ENCODE assay signal across 11 cellular contexts in genomic region chr7:18289801-18290200, GRCh38.
DNase-seq lines count a peak whose midpoint lies in the region; ATAC-seq and TF ChIP-seq lines count a peak whose summit lies in the region.
"Had no signal": no experiment of that assay in that cellular context is flagged by ENCODE, and none has a peak within 500 bp of the region (broad histone marks: within the 10 kb centered on the region; RNA-seq: fewer than 3 reads in every experiment).

No MANE protein-coding gene starts in this region.

- no peaks in the 10 kb centered on the region for H3K36me3 ChIP-seq in HEK293 (ENCODE audit: control insufficient read depth in 2 of 2, insufficient read depth in 1 of 2, low read length in 2 of 2)
- H3K36me3 ChIP-seq in OCI-LY3 (replicated peaks; ENCODE audit: low read depth, low read length), result no peaks in the 10 kb centered on the region
- H3K36me3 ChIP-seq in spleen, result no peaks in the 10 kb centered on the region

- no peaks in the 10 kb centered on the region for H3K27me3 ChIP-seq in OCI-LY3 (ENCODE audit: low read depth, low read length)
- no peaks in the 10 kb centered on the region for H3K27me3 ChIP-seq in spleen (replicated peaks in 1 of 7)

- TF ChIP-seq POLR2A in spleen (IDR thresholded peaks at IDR 0.05), result no peak

- H3K4me3 ChIP-seq in HEK293 (ENCODE audit: low read depth, low read length), result no peak overlapping the region
- H3K4me3 ChIP-seq in OCI-LY3 (ENCODE audit: low read length), result no peak overlapping the region
- peak overlapping the region in 6 of 8 donors; percentile 27 to 67 (median 34) for H3K4me3 ChIP-seq in spleen
- H3K4me3 ChIP-seq: A549 had no signal

- H3K4me1 ChIP-seq in HEK293 (ENCODE audit: control insufficient read depth, insufficient read depth, low read length), result no peaks in the 10 kb centered on the region
- H3K4me1 ChIP-seq in OCI-LY3 (ENCODE audit: low read length), result peaks cover 11% of the 10 kb centered on the region; the same call in 1 of the 2 replicates
- H3K4me1 ChIP-seq in spleen, result peaks cover 8 to 67% (median 57%) of the 10 kb centered on the region in 6 donors
- H3K4me1 ChIP-seq: A549 had no signal

- 21 to 27% (median 24%) methylated on average over 4 of the region's 4 CpGs for WGBS in spleen, 5 donors

- CTCF ChIA-PET in HEK293 (lab: Yijun Ruan, JAX), result interaction anchor here (1.4 kb wide), 1 partner anchor 30 kb away, joined by 3 read pairs; no protein-coding TSS in a partner anchor
- CTCF ChIA-PET in WTC11 (lab: Charles Lee), result no interaction called here

- H3K27ac ChIP-seq in HEK293 (ENCODE audit: extremely low read depth, low read depth, low read length), result no peak overlapping the region
- no peak overlapping the region for H3K27ac ChIP-seq in OCI-LY3 (ENCODE audit: low read length)
- peak overlapping the region; percentile 38 to 81 (median 71) for H3K27ac ChIP-seq in spleen
- H3K27ac ChIP-seq: A549 had no signal

- H3K9me3 Mint-ChIP-seq in WTC11, result no peaks in the 10 kb centered on the region
- H3K9me3 Mint-ChIP-seq in activated T-cell treated with anti-CD3 and anti-CD28 coated beads, Interleukin-2, amount 50 U/mL, for 72 hours, result no peaks in the 10 kb centered on the region
- H3K9me3 Mint-ChIP-seq: activated naive CD4-positive, alpha-beta T cell treated with anti-CD3 and anti-CD28 coated beads for 36 hours had no signal

- H3K79me2 ChIP-seq in OCI-LY3 (ENCODE audit: low read length), result no peaks in the 10 kb centered on the region

- no peak overlapping the region for H3K9ac ChIP-seq in OCI-LY3 (ENCODE audit: low read length)

- POLR2A ChIA-PET in HEK293 (lab: Yijun Ruan, JAX), result no interaction called here
- POLR2A ChIA-PET in WTC11 (lab: Charles Lee), result no interaction called here

- no peaks in the 10 kb centered on the region for H3K4me1 Mint-ChIP-seq in WTC11
- peaks cover 9% of the 10 kb centered on the region for H3K4me1 Mint-ChIP-seq in activated T-cell treated with anti-CD3 and anti-CD28 coated beads, Interleukin-2, amount 50 U/mL, for 72 hours (ENCODE audit: low read depth)

- H3K27ac Mint-ChIP-seq in WTC11, result no peak overlapping the region
- H3K27ac Mint-ChIP-seq in activated T-cell treated with anti-CD3 and anti-CD28 coated beads, Interleukin-2, amount 50 U/mL, for 72 hours, result no peak overlapping the region
- H3K27ac Mint-ChIP-seq: activated naive CD4-positive, alpha-beta T cell treated with anti-CD3 and anti-CD28 coated beads for 36 hours had no signal

- H3K27me3 Mint-ChIP-seq in WTC11 (ENCODE audit: low read depth), result no peaks in the 10 kb centered on the region
- peaks cover 21% of the 10 kb centered on the region for H3K27me3 Mint-ChIP-seq in activated T-cell treated with anti-CD3 and anti-CD28 coated beads, Interleukin-2, amount 50 U/mL, for 72 hours (ENCODE audit: low read depth)

- no peak for TF ChIP-seq CTCF in HEK293 (tag by site-specific recombination; IDR thresholded peaks at IDR 0.05)
- no peak for TF ChIP-seq CTCF in OCI-LY3 (IDR thresholded peaks at IDR 0.05; ENCODE audit: low read depth, low read length)
- no peak for TF ChIP-seq CTCF in spleen (IDR thresholded peaks at IDR 0.05 in 8 of 11, conservative IDR thresholded peaks at IDR 0.05 in 3 of 11)
- no peak for TF ChIP-seq CTCF in WTC11 (IDR thresholded peaks at IDR 0.05)

- no peak overlapping the region for H2AFZ ChIP-seq in OCI-LY3 (ENCODE audit: low read depth, low read length)

- H3K4me2 ChIP-seq in OCI-LY3 (ENCODE audit: low read length), result peak overlapping the region; percentile 28
- H3K4me2 ChIP-seq: A549 had no signal

- intact Hi-C loops in spleen (cut with DNase I; ENCODE audit: low total_unique reads), result no loop called here

- H4K20me1 ChIP-seq in OCI-LY3 (ENCODE audit: insufficient read depth, low read length), result no peaks in the 10 kb centered on the region

- no peak overlapping the region for H3K4me3 Mint-ChIP-seq in WTC11
- H3K4me3 Mint-ChIP-seq in activated T-cell treated with anti-CD3 and anti-CD28 coated beads, Interleukin-2, amount 50 U/mL, for 72 hours, result peak overlapping the region in 1 of 2 donors; percentile 74
- H3K4me3 Mint-ChIP-seq: activated naive CD4-positive, alpha-beta T cell treated with anti-CD3 and anti-CD28 coated beads for 36 hours had no signal

- peak; percentile 33 for DNase-seq in SIG-M5 treated with dmso at 0.1 percent for 504 hours (lab: John Stamatoyannopoulos, UW; ENCODE audit: unreplicated experiment)
- no peak for DNase-seq in SIG-M5 (lab: John Stamatoyannopoulos, UW)
- no peak for DNase-seq in spleen
- no peak for DNase-seq in WTC11 (ENCODE audit: low spot score)
- DNase-seq in COLO668 (lab: John Stamatoyannopoulos, UW; ENCODE audit: unreplicated experiment), result no peak
- DNase-seq in activated T-cell treated with anti-CD3 and anti-CD28 coated beads, Interleukin-2, amount 50 U/mL, for 72 hours, result no peak
- DNase-seq: activated naive CD4-positive, alpha-beta T cell treated with anti-CD3 and anti-CD28 coated beads for 36 hours; NK-92 treated with Interleukin-12 subunit alpha and Interleukin-12 subunit beta, amount 100 ng/mL, for 24 hours had no signal

- no peak for ATAC-seq in WTC11
- no peak for ATAC-seq in activated T-cell treated with anti-CD3 and anti-CD28 coated beads, Interleukin-2, amount 50 U/mL, for 72 hours (replicated peaks in 1 of 2)
- ATAC-seq: A549 had no signal

- H3K9me3 ChIP-seq in HEK293 (ENCODE audit: control insufficient read depth, insufficient read depth, low read depth, low read length) (no peaks in the 10 kb centered on the region), OCI-LY3 (ENCODE audit: insufficient read depth, low read length) (no peaks in the 10 kb centered on the region), spleen (no peaks in the 10 kb centered on the region)
- H3K9me3 ChIP-seq: A549 had no signal

- H3K36me3 Mint-ChIP-seq in WTC11, result no peaks in the 10 kb centered on the region
- H3K36me3 Mint-ChIP-seq in activated T-cell treated with anti-CD3 and anti-CD28 coated beads, Interleukin-2, amount 50 U/mL, for 72 hours (ENCODE audit: insufficient read depth in 2 of 2), result no peaks in the 10 kb centered on the region

TF ChIP-seq in HEK293, 187 proteins besides CTCF, POLR2A, EP300 and RAD21:
- TF ChIP-seq ZBTB48 (tag by site-specific recombination; IDR thresholded peaks at IDR 0.05), result no peak
- TF ChIP-seq ZFHX2 (tag by site-specific recombination; conservative IDR thresholded peaks at IDR 0.05), result 0 out of 2 replicates have a peak, but pooled peaks have one; percentile 7
- no peak for TF ChIP-seq TRIM28 (IDR thresholded peaks at IDR 0.05; ENCODE audit: borderline replicate concordance, low read length)

TF ChIP-seq in WTC11, 78 proteins besides CTCF, POLR2A, EP300 and RAD21:
- TF ChIP-seq SMAD4 (CRISPR knock-in tag; IDR thresholded peaks at IDR 0.05) (no peak), JAZF1 (CRISPR knock-in tag; IDR thresholded peaks at IDR 0.05) (no peak), RELA (CRISPR knock-in tag; IDR thresholded peaks at IDR 0.05; ENCODE audit: borderline replicate concordance) (no peak), ATF1 (CRISPR knock-in tag; IDR thresholded peaks at IDR 0.05) (no peak), SMAD3 (CRISPR knock-in tag; IDR thresholded peaks at IDR 0.05; ENCODE audit: borderline replicate concordance) (no peak), TEAD1 (CRISPR knock-in tag; IDR thresholded peaks at IDR 0.05) (no peak), ESRRA (CRISPR knock-in tag; IDR thresholded peaks at IDR 0.05; ENCODE audit: borderline replicate concordance) (no peak), ZNF263 (CRISPR knock-in tag; IDR thresholded peaks at IDR 0.05; ENCODE audit: low read depth) (no peak), MXD4 (CRISPR knock-in tag; IDR thresholded peaks at IDR 0.05; ENCODE audit: borderline replicate concordance) (no peak), USF2 (CRISPR knock-in tag; IDR thresholded peaks at IDR 0.05) (no peak)

Comparison
In these comparisons a context has a peak if more than half of its experiments do, and no peak if none do; other contexts are left out.
1. H3K27ac ChIP-seq: peak in spleen (8 of 8); none in HEK293 (single experiment) and OCI-LY3 (single experiment).
2. H3K4me3 ChIP-seq: peak in spleen (6 of 8); none in HEK293 (single experiment) and OCI-LY3 (single experiment).